Comparison of ENCODE assay signal across 8 cellular contexts in genomic region chr15:90873998-90874605, GRCh38. TPM values are rescaled to one million over a fixed set of nuclear protein-coding genes. Genes with fewer than 3 reads are reported as not detected.
DNase-seq lines count a peak whose midpoint lies in the region; ATAC-seq and TF ChIP-seq lines count a peak whose summit lies in the region.

No MANE protein-coding gene starts in this region.

- peak overlapping the region in 7 of 8 donors; percentile 41 to 98 (median 96) for H3K27ac ChIP-seq in spleen

- H3K36me3 ChIP-seq in spleen = peaks cover 1 to 42% (median 37%) of the 10 kb centered on the region in 6 donors

- WGBS in spleen, 5 donors = 39 to 60% (median 46%) methylated on average over 5 to 15 of the region's 15 CpGs

- peak overlapping the region; percentile 28 for H3K4me3 ChIP-seq in fibroblast of the aortic adventitia (ENCODE audit: low read depth, low read length)
- peak overlapping the region in 5 of 8 donors; percentile 1 to 93 (median 74) for H3K4me3 ChIP-seq in spleen

- intact Hi-C loops in spleen (cut with DNase I; ENCODE audit: low total_unique reads) = no loop called here

- no peaks in the 10 kb centered on the region for H3K9me3 ChIP-seq in spleen

- ATAC-seq in GM19397 (IDR thresholded peaks at IDR 0.05; ENCODE audit: unreplicated experiment) = no peak

- in situ Hi-C loops in G401 (cut with HindIII; ENCODE audit: low sequenced_read_pairs) = no loop called here

- TF ChIP-seq POLR2A in spleen (IDR thresholded peaks at IDR 0.05) = no peak

- no peaks in the 10 kb centered on the region for H3K27me3 ChIP-seq in spleen (replicated peaks in 1 of 7)

- DNase-seq in NCI-H2227 (lab: John Stamatoyannopoulos, UW; ENCODE audit: unreplicated experiment) (peak; percentile 24), NCI-H2227 treated with DMSO at 0.1 percent for 48 hours (lab: John Stamatoyannopoulos, UW) (no peak), SHP77 treated with DMSO at 0.1 percent for 48 hours (lab: John Stamatoyannopoulos, UW) (peak; percentile 81), fibroblast of the aortic adventitia (ENCODE audit: low read depth) (no peak), spleen (peak; percentile 79), G401 (ENCODE audit: low spot score) (no peak), NCI-H187 treated with DMSO at 0.1 percent for 48 hours (lab: John Stamatoyannopoulos, UW) (no peak)

- H3K4me1 ChIP-seq in spleen = peaks cover 26 to 58% (median 51%) of the 10 kb centered on the region in 6 donors

- TF ChIP-seq CTCF in fibroblast of the aortic adventitia (IDR thresholded peaks at IDR 0.05; ENCODE audit: insufficient read depth, low read length) (no peak), spleen (IDR thresholded peaks at IDR 0.05 in 8 of 11, conservative IDR thresholded peaks at IDR 0.05 in 3 of 11) (no peak)

RNA-seq across cellular contexts. Expression of gene FURIN, which starts 5.7 kb away (rescaled TPM):
- total RNA-seq in fibroblast of the aortic adventitia (ENCODE audit: low replicate concordance) = 45.0 and 67.4 TPM in 2 replicates
- 100 to 1,000 TPM in 2 of 7 donors, 10 to 100 TPM in 5; 62.0 to 139 (median 86.8) TPM for total RNA-seq in spleen
- 10 to 100 TPM in 2 of 3 donors, 1 to 10 TPM in 1; 10.0 to 33.3 (median 10.9) TPM for polyA plus RNA-seq in spleen
- total RNA-seq in G401 (2014; rRNA removed; shearing (Covaris generic)) = 21.8 and 28.9 TPM in 2 replicates

RNA-seq across cellular contexts. Expression of gene FES, which starts 10.2 kb away (rescaled TPM):
- total RNA-seq in fibroblast of the aortic adventitia (ENCODE audit: low replicate concordance) (19.0 and 23.1 TPM in 2 replicates), spleen (100 to 1,000 TPM; 150 to 369 (median 272) TPM)
- 100 to 1,000 TPM in 1 of 3 donors, 10 to 100 TPM in 2; 39.5 to 176 (median 89.2) TPM for polyA plus RNA-seq in spleen
- total RNA-seq in G401 (2014; rRNA removed; shearing (Covaris generic)) = 0.43 and 0.64 TPM in 2 replicates

RNA-seq across cellular contexts. Expression of gene MAN2A2, which starts 29.0 kb away (rescaled TPM):
- total RNA-seq in fibroblast of the aortic adventitia (ENCODE audit: low replicate concordance) (5.2 and 11.0 TPM in 2 replicates), spleen (100 to 1,000 TPM; 105 to 167 (median 120) TPM)
- 10 to 100 TPM; 13.7 to 46.1 (median 24.0) TPM for polyA plus RNA-seq in spleen
- total RNA-seq in G401 (2014; rRNA removed; shearing (Covaris generic)) = 23.8 and 33.4 TPM in 2 replicates

RNA-seq across cellular contexts. Expression of gene HDDC3, which starts 58.2 kb away (rescaled TPM):
- total RNA-seq in fibroblast of the aortic adventitia (ENCODE audit: low replicate concordance) (4.3 and 12.9 TPM in 2 replicates), spleen (10 to 100 TPM; 12.8 to 25.9 (median 18.0) TPM)
- polyA plus RNA-seq in spleen = 10 to 100 TPM; 23.9 to 34.5 (median 31.0) TPM
- 10.8 and 17.1 TPM in 2 replicates for total RNA-seq in G401 (2014; rRNA removed; shearing (Covaris generic))

Comparison
In these comparisons a context has a peak if more than half of its experiments do, and no peak if none do; other contexts are left out.
1. DNase-seq: peak in NCI-H2227 (single experiment), SHP77 treated with DMSO at 0.1 percent for 48 hours (single experiment) and spleen (single experiment); none in NCI-H2227 treated with DMSO at 0.1 percent for 48 hours (single experiment), fibroblast of the aortic adventitia (single experiment), G401 (single experiment) and NCI-H187 treated with DMSO at 0.1 percent for 48 hours (single experiment).
2. RNA of gene FES, which starts 10.2 kb away (total RNA-seq): 150 to 369 TPM in spleen and 19.0 to 23.1 TPM in fibroblast of the aortic adventitia; 0.43 to 0.64 TPM in G401; every median in the first group is over 10 times any median in the second.